8 cellular contexts compared by ENCODE assay signal in the genomic region with DNA sequence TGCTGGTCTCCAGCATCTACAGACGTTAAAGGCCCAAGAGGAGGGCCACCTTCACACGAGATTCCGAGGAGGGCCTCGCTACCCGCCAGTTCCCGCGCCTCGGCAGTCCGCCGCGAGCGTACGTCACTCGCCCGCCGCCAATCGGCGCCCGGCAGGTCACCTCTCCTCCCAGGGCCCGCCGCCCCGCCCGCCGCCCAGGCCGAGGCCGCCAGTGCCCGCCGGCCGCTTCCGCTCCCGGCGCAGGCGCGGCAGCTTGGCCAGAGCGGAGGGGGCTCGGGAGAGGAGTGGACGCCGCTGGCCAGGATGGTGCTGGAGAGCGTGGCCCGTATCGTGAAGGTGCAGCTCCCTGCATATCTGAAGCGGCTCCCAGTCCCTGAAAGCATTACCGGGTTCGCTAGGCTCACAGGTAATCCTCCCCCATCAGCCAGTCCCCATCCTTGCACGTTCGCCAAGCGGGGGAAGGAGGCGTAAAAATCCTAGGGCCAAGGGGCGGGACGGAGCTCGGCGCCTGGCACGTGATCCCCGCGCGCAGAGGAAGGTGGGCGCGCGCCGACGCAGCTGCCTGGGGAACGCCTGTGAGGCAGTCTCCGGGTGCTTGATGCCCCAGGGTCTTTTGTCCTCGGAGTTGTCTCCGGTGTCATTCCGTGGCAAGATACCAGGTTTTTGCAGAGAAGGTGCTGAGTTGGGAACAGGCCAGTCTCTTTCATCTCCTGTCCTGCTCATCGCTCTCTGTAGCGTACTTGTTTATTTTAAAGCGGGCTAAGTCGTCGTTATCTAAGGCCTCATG. TPM values are rescaled to one million over a fixed set of nuclear protein-coding genes. Genes with fewer than 3 reads are reported as not detected.
A peak's percentile ranks its signal among the peaks of the same experiment; 100 is the strongest.
DNase-seq lines count a peak whose midpoint lies in the region; ATAC-seq and TF ChIP-seq lines count a peak whose summit lies in the region.

A gene with protein sequence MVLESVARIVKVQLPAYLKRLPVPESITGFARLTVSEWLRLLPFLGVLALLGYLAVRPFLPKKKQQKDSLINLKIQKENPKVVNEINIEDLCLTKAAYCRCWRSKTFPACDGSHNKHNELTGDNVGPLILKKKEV (plus strand): TSS at position 211 of the 787 bp plus-strand sequence. CDS start 93 bp downstream, at position 304.

- H3K79me2 ChIP-seq in trophoblast cell (ENCODE audit: control insufficient read depth, insufficient read depth, low read length, poor library complexity): no peaks in the 10 kb centered on the region

- H3K79me1 ChIP-seq in trophoblast cell (ENCODE audit: low read length): peaks cover 12% of the 10 kb centered on the region

- peak within 1 kb of the TSS; percentile 53 for H2AFZ ChIP-seq in trophoblast cell (ENCODE audit: insufficient read depth, low read length, poor library complexity)

- peak within 1 kb of the TSS; percentile 76 for H3K4me2 ChIP-seq in trophoblast cell (ENCODE audit: low read length)

- WGBS in trophoblast cell (ENCODE audit: extremely low coverage, insufficient coverage, insufficient read length): no CpG with 5 or more reads among the region's 71 CpGs
- WGBS in tibial nerve, 2 donors: 0% methylated on average over 35 to 49 of the region's 71 CpGs

- H3K36me3 ChIP-seq in adipocyte (ENCODE audit: control insufficient read depth, insufficient read depth, low read length, severe bottlenecking): peaks cover 2% of the 10 kb centered on the region
- no peaks in the 10 kb centered on the region for H3K36me3 ChIP-seq in cardiac muscle cell
- H3K36me3 ChIP-seq in trophoblast cell (ENCODE audit: control insufficient read depth in 1 of 2, insufficient read depth in 2 of 2, low read length in 2 of 2): peaks cover 0 to 2% of the 10 kb centered on the region in 2 experiments
- H3K36me3 ChIP-seq in tibial nerve: no peaks in the 10 kb centered on the region

- peak; percentile 70 to 96 for TF ChIP-seq EP300 in tibial nerve (IDR thresholded peaks at IDR 0.05)

- H4K91ac ChIP-seq in trophoblast cell (ENCODE audit: low read depth, low read length): peak within 1 kb of the TSS; percentile 85

- H3K9me3 ChIP-seq in adipocyte (ENCODE audit: control insufficient read depth, low read length): no peaks in the 10 kb centered on the region
- H3K9me3 ChIP-seq in cardiac muscle cell (ENCODE audit: low read depth): no peaks in the 10 kb centered on the region
- H3K9me3 ChIP-seq in trophoblast cell (ENCODE audit: insufficient read depth, low read depth, low read length): no peaks in the 10 kb centered on the region
- H3K9me3 ChIP-seq in tibial nerve: no peaks in the 10 kb centered on the region

- DNase-seq in GM13976 (ENCODE audit: low spot score) (peak; percentile 91), NCI-H1436 treated with DMSO at 0.1 percent for 48 hours (lab: John Stamatoyannopoulos, UW) (peak; percentile 68), T follicular helper cell (ENCODE audit: low read depth) (peak; percentile 88), adipocyte (ENCODE audit: low read depth) (peak; percentile 97), cardiac muscle cell (ENCODE audit: low read depth in 1 of 2, low spot score in 1 of 2) (peak; percentile 95 to 96), trophoblast cell (peak; percentile 96), tibial nerve (ENCODE audit: low spot score in 2 of 2) (peak; percentile 81 to 83)

- H3K4ac ChIP-seq in trophoblast cell (ENCODE audit: low read depth, low read length): peak within 1 kb of the TSS; percentile 55

- ATAC-seq in HG02852 (IDR thresholded peaks at IDR 0.05; ENCODE audit: unreplicated experiment): peak; percentile 82

- peak within 1 kb of the TSS; percentile 94 for H3K9ac ChIP-seq in adipocyte (ENCODE audit: low read length)
- peak within 1 kb of the TSS; percentile 84 for H3K9ac ChIP-seq in trophoblast cell (ENCODE audit: low read length)

- H3K23ac ChIP-seq in trophoblast cell (ENCODE audit: low read length): no peak within 1 kb of the TSS

- no peak for TF ChIP-seq CTCF in GM13976 (IDR thresholded peaks at IDR 0.05; ENCODE audit: borderline replicate concordance, control extremely low read depth, extremely low read depth, insufficient read depth, missing control alignments)
- no peak for TF ChIP-seq CTCF in cardiac muscle cell (IDR thresholded peaks at IDR 0.05; ENCODE audit: low read depth, low read length)
- peak in 2 of 5 experiments; percentile 42 to 54 for TF ChIP-seq CTCF in tibial nerve (IDR thresholded peaks at IDR 0.05)

- H3K4me3 ChIP-seq in adipocyte (ENCODE audit: low read length) (peak within 1 kb of the TSS; percentile 92), cardiac muscle cell (peak within 1 kb of the TSS; percentile 37), trophoblast cell (ENCODE audit: low read depth, low read length) (peak within 1 kb of the TSS; percentile 88), tibial nerve (peak within 1 kb of the TSS; percentile 66 to 79 (median 68))

- no peak within 1 kb of the TSS for H2AK5ac ChIP-seq in trophoblast cell (ENCODE audit: low read length)

- H4K8ac ChIP-seq in trophoblast cell (ENCODE audit: low read depth, low read length): peak within 1 kb of the TSS; percentile 87

- H3K4me1 ChIP-seq in adipocyte (ENCODE audit: control insufficient read depth, insufficient read depth, low read length) (peaks cover 24% of the 10 kb centered on the region), cardiac muscle cell (ENCODE audit: low read depth) (peaks cover 26% of the 10 kb centered on the region), trophoblast cell (ENCODE audit: control insufficient read depth in 1 of 2, insufficient read depth in 2 of 2, low read length in 2 of 2) (peaks cover 0 to 3% of the 10 kb centered on the region in 2 experiments), tibial nerve (peaks cover 0 to 30% (median 13%) of the 10 kb centered on the region in 4 donors)

- no peaks in the 10 kb centered on the region for H3K27me3 ChIP-seq in adipocyte (replicated peaks; ENCODE audit: control insufficient read depth, insufficient read depth, low read length)
- H3K27me3 ChIP-seq in cardiac muscle cell: no peaks in the 10 kb centered on the region
- H3K27me3 ChIP-seq in trophoblast cell (ENCODE audit: insufficient read depth, low read length): no peaks in the 10 kb centered on the region
- H3K27me3 ChIP-seq in tibial nerve: no peaks in the 10 kb centered on the region

- peak; percentile 82 to 88 for TF ChIP-seq POLR2A in tibial nerve (IDR thresholded peaks at IDR 0.05)

- H3K27ac ChIP-seq in cardiac muscle cell (peak within 1 kb of the TSS; percentile 89), trophoblast cell (ENCODE audit: low read depth, low read length) (peak within 1 kb of the TSS; percentile 95), tibial nerve (peak within 1 kb of the TSS; percentile 96 to 99 (median 98))

- no peak within 1 kb of the TSS for H2BK12ac ChIP-seq in trophoblast cell (ENCODE audit: low read length)

- H4K12ac ChIP-seq in trophoblast cell (ENCODE audit: low read depth, low read length): peak within 1 kb of the TSS; percentile 92

- H3K18ac ChIP-seq in trophoblast cell (ENCODE audit: low read length): peak within 1 kb of the TSS; percentile 73

- peak within 1 kb of the TSS; percentile 72 for H3K14ac ChIP-seq in trophoblast cell (ENCODE audit: low read length)

- in situ Hi-C loops in GM13976 (cut with MboI; ENCODE audit: low sequenced_read_pairs, unreplicated experiment): no loop called here

- H2BK5ac ChIP-seq in trophoblast cell (ENCODE audit: low read depth, low read length, poor library complexity): peak within 1 kb of the TSS; percentile 70

- peak within 1 kb of the TSS; percentile 70 for H2BK120ac ChIP-seq in trophoblast cell (ENCODE audit: insufficient read depth, low read length, poor library complexity)

RNA-seq across cellular contexts. Expression of the gene that starts here (rescaled TPM):
- total RNA-seq in cardiac muscle cell: 15.4 and 29.1 TPM in 2 replicates
- polyA plus RNA-seq in cardiac muscle cell: 87.1 and 101 TPM in 2 replicates
- 39.6 and 40.0 TPM in 2 replicates for polyA plus RNA-seq in trophoblast cell (2013)
- total RNA-seq in tibial nerve: 10 to 100 TPM in 1 of 4 donors, 1 to 10 TPM in 3; 3.5 to 11.1 (median 7.2) TPM

Comparison
In these comparisons a context has a peak if more than half of its experiments do, and no peak if none do; other contexts are left out.
1. Peak in every context shown above with its lines: DNase-seq, ATAC-seq, H3K4me3 ChIP-seq and H3K27ac ChIP-seq.
2. H3K4me3 ChIP-seq: peak in every context shown above with its lines; median percentile 92 in adipocyte; 88 in trophoblast cell; 68 in tibial nerve; 37 in cardiac muscle cell.